ENCODE assay signal across 24 cellular contexts in the genomic region with DNA sequence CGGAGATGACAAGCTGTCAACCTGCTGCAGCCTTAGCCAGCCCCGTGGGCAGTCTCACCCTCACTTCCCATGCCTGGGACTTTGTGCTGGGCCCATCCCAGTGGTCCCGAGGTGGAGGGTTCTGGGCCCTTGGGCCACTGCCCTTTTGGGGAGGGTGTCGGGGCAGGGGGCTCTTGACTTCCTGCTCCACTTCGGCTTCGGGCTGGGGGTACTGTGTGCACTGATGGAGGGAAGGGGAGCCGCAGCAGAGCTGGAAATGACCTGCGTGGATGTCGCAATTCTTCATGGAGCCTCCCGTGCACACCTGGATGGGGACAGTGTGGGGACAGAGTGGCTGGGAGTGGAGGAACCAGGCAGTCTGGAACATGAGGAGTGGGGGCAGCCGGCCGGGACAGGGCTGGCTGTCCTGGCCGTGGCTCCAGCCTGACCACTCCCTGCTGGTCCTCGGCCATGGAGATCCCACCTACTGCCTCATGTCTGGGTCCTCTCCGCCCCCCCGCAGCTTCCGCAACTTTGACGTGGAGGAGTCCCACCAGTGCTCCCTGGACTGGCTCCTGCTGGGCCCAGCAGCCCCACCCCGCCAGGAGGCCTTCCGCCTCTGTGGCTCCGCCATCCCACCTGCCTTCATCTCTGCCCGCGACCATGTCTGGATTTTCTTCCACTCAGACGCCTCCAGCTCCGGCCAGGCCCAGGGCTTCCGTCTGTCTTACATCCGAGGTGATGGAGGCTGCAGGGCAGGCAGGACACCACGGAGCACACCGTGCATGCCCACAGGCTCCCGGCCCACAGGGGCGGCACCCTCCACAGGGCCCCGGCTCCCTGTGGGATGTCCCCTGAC. TPM values are rescaled to one million over a fixed set of nuclear protein-coding genes. Genes with fewer than 3 reads are reported as not detected.
"Had no signal": no experiment of that assay in that cellular context is flagged by ENCODE, and none has a peak within 500 bp of the region (broad histone marks: within the 10 kb centered on the region; RNA-seq: fewer than 3 reads in every experiment).

No MANE protein-coding gene starts in this region.

- H3K4me3 Mint-ChIP-seq: activated CD4-positive, alpha-beta memory T cell treated with anti-CD3 and anti-CD28 coated beads for 36 hours; activated CD4-positive, alpha-beta T cell treated with anti-CD3 and anti-CD28 coated beads, Interleukin-2, amount 10 ng/mL, durations not matched to agents 7 days and 5 days; activated naive CD8-positive, alpha-beta T cell; activated T-cell treated with anti-CD3 and anti-CD28 coated beads, Interleukin-2, amount 50 U/mL, for 4 hours; brain; central memory CD8-positive, alpha-beta T cell had no signal

- H3K36me3 Mint-ChIP-seq: activated CD4-positive, alpha-beta memory T cell treated with anti-CD3 and anti-CD28 coated beads for 36 hours; activated naive CD8-positive, alpha-beta T cell had no signal

- H3K27me3 ChIP-seq: MG63, Peyer's patch had no signal

- H3K4me1 Mint-ChIP-seq: activated CD4-positive, alpha-beta T cell treated with anti-CD3 and anti-CD28 coated beads, Interleukin-2, amount 10 ng/mL, durations not matched to agents 7 days and 5 days; brain; central memory CD8-positive, alpha-beta T cell had no signal

- H3K27ac Mint-ChIP-seq: activated CD4-positive, alpha-beta memory T cell treated with anti-CD3 and anti-CD28 coated beads for 36 hours; activated CD4-positive, alpha-beta T cell treated with anti-CD3 and anti-CD28 coated beads, Interleukin-2, amount 10 ng/mL, durations not matched to agents 7 days and 5 days; activated naive CD8-positive, alpha-beta T cell; brain had no signal

- H3K9me3 ChIP-seq: MG63, Peyer's patch had no signal

- H3K27ac ChIP-seq: Peyer's patch, RWPE1, VCaP had no signal

- DNase-seq: activated CD4-positive, alpha-beta memory T cell treated with anti-CD3 and anti-CD28 coated beads for 36 hours; activated CD4-positive, alpha-beta T cell treated with anti-CD3 and anti-CD28 coated beads, Interleukin-2, amount 10 ng/mL, durations not matched to agents 7 days and 5 days; activated CD4-positive, CD25-positive, alpha-beta regulatory T cell; activated CD8-positive, alpha-beta memory T cell treated with anti-CD3 and anti-CD28 coated beads for 24 hours; activated effector memory CD4-positive, alpha-beta T cell treated with anti-CD3 and anti-CD28 coated beads, Interleukin-2, amount 50 U/mL, for 16 hours; activated naive CD4-positive, alpha-beta T cell treated with Interleukin-2 at 50 U/mL for 16 hours; activated T-cell treated with anti-CD3 and anti-CD28 coated beads, Interleukin-2, amount 50 U/mL, for 4 hours; amygdala; MG63; MV-4-11; NCI-H1092 treated with DMSO at 0.1 percent for 48 hours; NCI-H1436; NCI-H1694 treated with DMSO at 0.1 percent for 48 hours; NCI-H2029 treated with DMSO at 0.1 percent for 48 hours; NCI-H510A treated with DMSO at 0.1 percent for 48 hours; Peyer's patch; SIG-M5; T-helper 1 cell had no signal

- H3K4me1 ChIP-seq: Peyer's patch had no signal

- H3K4me3 ChIP-seq: MG63, Peyer's patch had no signal

- H3K9me3 Mint-ChIP-seq: activated CD4-positive, alpha-beta memory T cell treated with anti-CD3 and anti-CD28 coated beads for 36 hours; activated T-cell treated with anti-CD3 and anti-CD28 coated beads, Interleukin-2, amount 50 U/mL, for 4 hours; brain; central memory CD8-positive, alpha-beta T cell had no signal

- H3K27me3 Mint-ChIP-seq: activated CD4-positive, alpha-beta memory T cell treated with anti-CD3 and anti-CD28 coated beads for 36 hours; activated CD4-positive, alpha-beta T cell treated with anti-CD3 and anti-CD28 coated beads, Interleukin-2, amount 10 ng/mL, durations not matched to agents 7 days and 5 days; activated naive CD8-positive, alpha-beta T cell; brain; central memory CD8-positive, alpha-beta T cell had no signal

RNA-seq across cellular contexts. Expression of a gene that starts 21.3 kb away (rescaled TPM):
- total RNA-seq: activated CD4-positive, alpha-beta memory T cell treated with anti-CD3 and anti-CD28 coated beads for 36 hours; activated CD4-positive, alpha-beta T cell treated with anti-CD3 and anti-CD28 coated beads, Interleukin-2, amount 10 ng/mL, durations not matched to agents 7 days and 5 days; activated T-cell treated with anti-CD3 and anti-CD28 coated beads, Interleukin-2, amount 50 U/mL, for 4 hours; Peyer's patch; T-helper 2 cell treated with Interferon-gamma antibody and Interleukin-4, amounts not matched to agents 100 ng/mL and 5 ng/mL, for 36 hours had no signal
